ENCODE assay signal across 8 cellular contexts in the genomic region with DNA sequence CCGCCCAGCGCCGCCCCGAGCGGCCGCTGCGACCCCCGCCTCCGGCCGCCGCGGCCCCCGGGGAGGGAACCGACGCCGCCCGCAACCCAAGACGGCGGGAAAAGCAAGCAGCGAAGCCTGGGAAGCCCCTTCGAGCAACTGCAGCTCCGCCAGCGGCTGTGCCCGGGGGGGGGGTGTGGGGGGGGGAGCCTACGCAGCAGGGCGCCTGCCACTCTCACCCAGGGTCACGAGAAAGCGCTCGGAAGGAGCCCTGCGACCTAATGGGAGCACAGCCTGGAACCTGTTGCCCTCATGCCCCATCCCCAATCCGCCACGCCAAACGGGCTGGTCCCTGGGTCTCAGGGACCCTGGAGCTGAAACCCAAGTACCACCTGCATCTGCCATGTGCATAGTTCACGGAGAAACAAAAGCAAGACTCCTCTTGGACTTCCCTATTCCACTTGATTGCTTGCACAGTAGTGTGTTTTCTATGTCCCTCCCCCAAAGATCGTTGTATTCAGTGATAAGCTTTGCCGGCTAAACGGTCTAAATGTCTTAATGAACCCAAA. TPM values are rescaled to one million over a fixed set of nuclear protein-coding genes. Genes with fewer than 3 reads are reported as not detected.
A peak's percentile ranks its signal among the peaks of the same experiment; 100 is the strongest.
DNase-seq lines count a peak whose midpoint lies in the region; ATAC-seq and TF ChIP-seq lines count a peak whose summit lies in the region.

No MANE protein-coding gene starts in this region.

- peak overlapping the region; percentile 44 for H3K4me3 ChIP-seq in CD4-positive, CD25-positive, alpha-beta regulatory T cell (ENCODE audit: low read depth, low read length)
- H3K4me3 ChIP-seq in H7 (ENCODE audit: insufficient read depth, low read depth, low read length) (peak overlapping the region; percentile 35; the same call in 1 of the 2 replicates), SK-N-SH (ENCODE audit: low read depth in 2 of 2, low read length in 1 of 2) (peak overlapping the region in 1 of 2 experiments; percentile 48; a peak in 2 of 4 replicates)

- H3F3A ChIP-seq in SK-N-SH (replicated peaks; ENCODE audit: insufficient read depth), result no peaks in the 10 kb centered on the region

- no peak for TF ChIP-seq EP300 in SK-N-SH (IDR thresholded peaks at IDR 0.05; ENCODE audit: borderline replicate concordance in 1 of 2, low read depth in 1 of 2, low read length in 1 of 2)

- peak in 2 of 3 donors; percentile 10 to 21 for DNase-seq in CD4-positive, CD25-positive, alpha-beta regulatory T cell
- DNase-seq in H7 (no peak), T-helper 17 cell (peak in 1 of 3 donors; percentile 34), germinal center (ENCODE audit: low spot score) (peak; percentile 25), SK-N-SH (no peak), posterior vena cava (ENCODE audit: low spot score) (no peak), amygdala (lab: John Stamatoyannopoulos, UW) (no peak)
- peak; percentile 8 for DNase-seq in stimulated activated naive B cell treated with anti-CD40 and anti-IgM and Interleukin-4, amounts not matched to agents 10 μg/mL and 1 μg/mL and 100 μg/mL, for 72 hours

- H3K36me3 ChIP-seq in CD4-positive, CD25-positive, alpha-beta regulatory T cell (ENCODE audit: control insufficient read depth, insufficient read depth, low read length), result no peaks in the 10 kb centered on the region
- H3K36me3 ChIP-seq in H7 (replicated peaks; ENCODE audit: control insufficient read depth, insufficient read depth, low read length) (no peaks in the 10 kb centered on the region), SK-N-SH (replicated peaks in 1 of 2; ENCODE audit: control insufficient read depth in 1 of 2, insufficient read depth in 2 of 2, low read length in 1 of 2) (no peaks in the 10 kb centered on the region)

- peak; percentile 19 to 27 for ATAC-seq in CD4-positive, CD25-positive, alpha-beta regulatory T cell (ENCODE audit: low read depth in 2 of 2)
- peak; percentile 4 for ATAC-seq in T-helper 17 cell
- ATAC-seq in stimulated activated naive B cell treated with anti-CD40 and anti-IgM and Interleukin-4, amounts not matched to agents 10 μg/mL and 1 μg/mL and 100 μg/mL, for 72 hours (replicated peaks), result peak; percentile 41 to 48

- peaks cover 9% of the 10 kb centered on the region for H3K4me1 ChIP-seq in CD4-positive, CD25-positive, alpha-beta regulatory T cell (ENCODE audit: control insufficient read depth, insufficient read depth, low read length, poor library complexity, severe bottlenecking)
- H3K4me1 ChIP-seq in SK-N-SH (ENCODE audit: control insufficient read depth in 1 of 2, insufficient read depth in 2 of 2, low read depth in 1 of 2, low read length in 1 of 2), result peaks cover 0 to 2% of the 10 kb centered on the region in 2 experiments; a peak in 1 of 4 replicates

- TF ChIP-seq CTCF in SK-N-SH (IDR thresholded peaks at IDR 0.05), result no peak

- no peak overlapping the region for H3K4me2 ChIP-seq in SK-N-SH

- H3K9me3 ChIP-seq in CD4-positive, CD25-positive, alpha-beta regulatory T cell (ENCODE audit: control insufficient read depth in 2 of 2, low read length in 2 of 2), result no peaks in the 10 kb centered on the region
- H3K9me3 ChIP-seq in T-helper 17 cell (ENCODE audit: control insufficient read depth, low read length, poor library complexity, severe bottlenecking), result no peaks in the 10 kb centered on the region
- no peaks in the 10 kb centered on the region for H3K9me3 ChIP-seq in SK-N-SH

- no peaks in the 10 kb centered on the region for H3K9me3 Mint-ChIP-seq in CD4-positive, CD25-positive, alpha-beta regulatory T cell
- H3K9me3 Mint-ChIP-seq in stimulated activated naive B cell treated with anti-CD40 and anti-IgM and Interleukin-4, amounts not matched to agents 10 μg/mL and 1 μg/mL and 100 μg/mL, for 72 hours, result no peaks in the 10 kb centered on the region

- TF ChIP-seq RAD21 in SK-N-SH (IDR thresholded peaks at IDR 0.05; ENCODE audit: low read length), result no peak

- CTCF ChIA-PET in SK-N-SH (lab: Yijun Ruan, JAX), result interaction anchor here (0.9 to 1.4 kb wide), 2 partner anchors 11 to 35 kb away, joined by 3 to 4 read pairs; a partner anchor contains a TSS

- no peak overlapping the region; the same call in 1 of the 2 replicates for H2AFZ ChIP-seq in SK-N-SH (ENCODE audit: low read depth)

- WGBS in SK-N-SH (ENCODE audit: low lambda C conversion rate), result 24% methylated on average over 16 of the region's 37 CpGs

- no peak overlapping the region for H3K9ac ChIP-seq in SK-N-SH

- H3K9me2 ChIP-seq in SK-N-SH, result no peaks in the 10 kb centered on the region

- H3K27ac Mint-ChIP-seq in CD4-positive, CD25-positive, alpha-beta regulatory T cell, result peak overlapping the region in 1 of 3 donors; percentile 8
- H3K27ac Mint-ChIP-seq in T-helper 17 cell, result no peak overlapping the region
- peak overlapping the region; percentile 76 for H3K27ac Mint-ChIP-seq in stimulated activated naive B cell treated with anti-CD40 and anti-IgM and Interleukin-4, amounts not matched to agents 10 μg/mL and 1 μg/mL and 100 μg/mL, for 72 hours

- POLR2A ChIA-PET in SK-N-SH (lab: Yijun Ruan, JAX), result no interaction called here

- H3K4me3 Mint-ChIP-seq in CD4-positive, CD25-positive, alpha-beta regulatory T cell, result peak overlapping the region; percentile 14 to 90 (median 84)
- peak overlapping the region; percentile 86 for H3K4me3 Mint-ChIP-seq in T-helper 17 cell
- H3K4me3 Mint-ChIP-seq in stimulated activated naive B cell treated with anti-CD40 and anti-IgM and Interleukin-4, amounts not matched to agents 10 μg/mL and 1 μg/mL and 100 μg/mL, for 72 hours, result peak overlapping the region; percentile 77 to 84

- intact Hi-C loops in posterior vena cava (cut with DNase I), result no loop called here

- H3K27ac ChIP-seq in CD4-positive, CD25-positive, alpha-beta regulatory T cell (ENCODE audit: insufficient read depth, low read length, poor library complexity, severe bottlenecking), result no peak overlapping the region
- no peak overlapping the region for H3K27ac ChIP-seq in SK-N-SH (ENCODE audit: low read depth in 2 of 2, low read length in 1 of 2)

- peaks cover 5% of the 10 kb centered on the region for H3K27me3 Mint-ChIP-seq in CD4-positive, CD25-positive, alpha-beta regulatory T cell
- H3K27me3 Mint-ChIP-seq in T-helper 17 cell, result no peaks in the 10 kb centered on the region
- peaks cover 0 to 14% of the 10 kb centered on the region in 2 donors for H3K27me3 Mint-ChIP-seq in stimulated activated naive B cell treated with anti-CD40 and anti-IgM and Interleukin-4, amounts not matched to agents 10 μg/mL and 1 μg/mL and 100 μg/mL, for 72 hours

- H3K79me2 ChIP-seq in SK-N-SH (ENCODE audit: insufficient read depth), result no peaks in the 10 kb centered on the region

- H3K4me1 Mint-ChIP-seq in CD4-positive, CD25-positive, alpha-beta regulatory T cell, result peaks cover 6 to 17% (median 13%) of the 10 kb centered on the region in 4 donors
- peaks cover 8% of the 10 kb centered on the region for H3K4me1 Mint-ChIP-seq in T-helper 17 cell
- H3K4me1 Mint-ChIP-seq in stimulated activated naive B cell treated with anti-CD40 and anti-IgM and Interleukin-4, amounts not matched to agents 10 μg/mL and 1 μg/mL and 100 μg/mL, for 72 hours, result peaks cover 10 to 12% of the 10 kb centered on the region in 2 donors

- H4K20me1 ChIP-seq in SK-N-SH (ENCODE audit: insufficient read depth), result no peaks in the 10 kb centered on the region

- no peaks in the 10 kb centered on the region for H3K36me3 Mint-ChIP-seq in CD4-positive, CD25-positive, alpha-beta regulatory T cell
- H3K36me3 Mint-ChIP-seq in T-helper 17 cell (ENCODE audit: low read depth), result no peaks in the 10 kb centered on the region
- no peaks in the 10 kb centered on the region for H3K36me3 Mint-ChIP-seq in stimulated activated naive B cell treated with anti-CD40 and anti-IgM and Interleukin-4, amounts not matched to agents 10 μg/mL and 1 μg/mL and 100 μg/mL, for 72 hours

- no peaks in the 10 kb centered on the region for H3K27me3 ChIP-seq in CD4-positive, CD25-positive, alpha-beta regulatory T cell (ENCODE audit: control insufficient read depth, insufficient read depth, low read length)
- H3K27me3 ChIP-seq in H7 (ENCODE audit: control insufficient read depth, insufficient read depth, low read length) (peaks cover 25% of the 10 kb centered on the region), SK-N-SH (ENCODE audit: insufficient read depth) (peaks cover 13% of the 10 kb centered on the region; the same call in 1 of the 2 replicates)

TF ChIP-seq in SK-N-SH, 30 proteins besides CTCF, POLR2A, EP300 and RAD21 (continues in another document):
- no peak for TF ChIP-seq GATA2 (CRISPR knock-in tag; IDR thresholded peaks at IDR 0.05)

RNA-seq across cellular contexts. Expression of a gene that starts 0.3 kb away (rescaled TPM):
- total RNA-seq in CD4-positive, CD25-positive, alpha-beta regulatory T cell, result 6.0 TPM
- 1 to 10 TPM in 1 of 4 donors, under 1 TPM in 3; 0.07 to 1.5 (median 0.55) TPM for polyA plus RNA-seq in CD4-positive, CD25-positive, alpha-beta regulatory T cell
- total RNA-seq in H7 (2014; rRNA removed; shearing (Covaris generic)), result 0.22 and 0.45 TPM in 2 replicates
- total RNA-seq in T-helper 17 cell (10 to 100 TPM; 17.7 to 18.4 TPM), posterior vena cava (1 to 10 TPM; 5.8 to 6.6 TPM)
- 3.3 and 4.5 TPM in 2 replicates for polyA plus RNA-seq in SK-N-SH (2012; rRNA removed)
- 1.3 and 3.2 TPM in 2 replicates for polyA plus RNA-seq in SK-N-SH (2012; cell fraction: cytosol; rRNA removed)
- polyA plus RNA-seq in SK-N-SH (2012; cell fraction: nucleus; rRNA removed), result 8.1 and 12.0 TPM in 2 replicates

RNA-seq across cellular contexts. Expression of a gene that starts 11.5 kb away (rescaled TPM):
- total RNA-seq in CD4-positive, CD25-positive, alpha-beta regulatory T cell, result 55.0 TPM
- polyA plus RNA-seq in CD4-positive, CD25-positive, alpha-beta regulatory T cell, result 10 to 100 TPM; 28.3 to 44.8 (median 38.0) TPM
- total RNA-seq in H7 (2014; rRNA removed; shearing (Covaris generic)), result 55.4 and 65.6 TPM in 2 replicates
- 10 to 100 TPM; 46.6 to 60.7 TPM for total RNA-seq in T-helper 17 cell
- 53.0 and 73.6 TPM in 2 replicates for polyA plus RNA-seq in SK-N-SH (2012; rRNA removed)
- polyA plus RNA-seq in SK-N-SH (2012; cell fraction: cytosol; rRNA removed), result 65.2 and 81.9 TPM in 2 replicates
- polyA plus RNA-seq in SK-N-SH (2012; cell fraction: nucleus; rRNA removed), result 47.2 and 93.2 TPM in 2 replicates
- 10 to 100 TPM; 21.6 to 26.5 TPM for total RNA-seq in posterior vena cava

RNA-seq across cellular contexts. Expression of a gene that starts 54.1 kb away (rescaled TPM):
- total RNA-seq in CD4-positive, CD25-positive, alpha-beta regulatory T cell, result 12.9 TPM
- 10 to 100 TPM; 11.3 to 24.0 (median 12.7) TPM for polyA plus RNA-seq in CD4-positive, CD25-positive, alpha-beta regulatory T cell
- total RNA-seq in H7 (2014; rRNA removed; shearing (Covaris generic)), result 10.5 and 12.5 TPM in 2 replicates
- total RNA-seq in T-helper 17 cell (10 to 100 TPM in 1 of 2 donors, 1 to 10 TPM in 1; 9.0 to 75.0 TPM), posterior vena cava (10 to 100 TPM; 36.8 to 49.5 TPM)
- polyA plus RNA-seq in SK-N-SH (2012; rRNA removed), result 12.7 and 13.3 TPM in 2 replicates
- 10.7 and 12.5 TPM in 2 replicates for polyA plus RNA-seq in SK-N-SH (2012; cell fraction: cytosol; rRNA removed)
- polyA plus RNA-seq in SK-N-SH (2012; cell fraction: nucleus; rRNA removed), result 16.6 and 24.2 TPM in 2 replicates

Comparison
In these comparisons a context has a peak if more than half of its experiments do, and no peak if none do; other contexts are left out.
1. DNase-seq: peak in CD4-positive, CD25-positive, alpha-beta regulatory T cell (2 of 3), germinal center (single experiment) and stimulated activated naive B cell treated with anti-CD40 and anti-IgM and Interleukin-4, amounts not matched to agents 10 μg/mL and 1 μg/mL and 100 μg/mL, for 72 hours (single experiment); none in H7 (single experiment), SK-N-SH (single experiment), posterior vena cava (single experiment) and amygdala (0 of 56).
2. Peak in every context shown above with its lines, with median percentiles within 50 percentile points of each other: ATAC-seq and H3K4me3 Mint-ChIP-seq.